21 cellular contexts compared by ENCODE assay signal in genomic region chr1:226946285-226946684, GRCh38. TPM values are rescaled to one million over a fixed set of nuclear protein-coding genes. Genes with fewer than 3 reads are reported as not detected.
DNase-seq lines count a peak whose midpoint lies in the region; TF ChIP-seq lines count a peak whose summit lies in the region.
"Had no signal": no experiment of that assay in that cellular context is flagged by ENCODE, and none has a peak within 500 bp of the region (broad histone marks: within the 10 kb centered on the region; RNA-seq: fewer than 3 reads in every experiment).

No MANE protein-coding gene starts in this region.

- DNase-seq in NCI-H146 (lab: John Stamatoyannopoulos, UW) (peak; percentile 39), NCI-H146 treated with DMSO at 0.1 percent for 48 hours (lab: John Stamatoyannopoulos, UW; ENCODE audit: unreplicated experiment) (no peak), esophagus muscularis mucosa (ENCODE audit: extremely low spot score) (no peak), mesendoderm (no peak), HuH-7 (ENCODE audit: low spot score) (no peak), H4 (ENCODE audit: low spot score) (no peak), SW480 (ENCODE audit: low spot score) (no peak)
- DNase-seq: activated CD8-positive, alpha-beta T cell treated with anti-CD3 and anti-CD28 coated beads, Interleukin-2, amount 10 ng/mL, durations not matched to agents 7 days and 5 days; activated naive CD8-positive, alpha-beta T cell treated with anti-CD3 and anti-CD28 coated beads, Interleukin-2, amount 50 U/mL, for 24 hours; activated T-cell treated with anti-CD3 and anti-CD28 coated beads, Interleukin-2, amount 50 U/mL, for 48 hours; BE2C; effector CD8-positive, alpha-beta T cell; esophagus squamous epithelium; GDM1; immature natural killer cell; Karpas-422; NCI-H1105; nucleus accumbens; stimulated activated CD4-positive, alpha-beta T cell treated with anti-CD3 and anti-CD28 coated beads, Interleukin-4, amount 100 ng/mL, for 1 hour had no signal

- H3K27ac ChIP-seq in esophagus muscularis mucosa (replicated peaks in 1 of 4) (peak overlapping the region; percentile 45 to 93 (median 52)), mesendoderm (ENCODE audit: low read depth, low read length) (no peak overlapping the region), subcutaneous abdominal adipose tissue (ENCODE audit: low read depth, low read length) (peak overlapping the region; percentile 77)
- H3K27ac ChIP-seq: SJSA1 had no signal

- no peak for TF ChIP-seq POLR2A in esophagus muscularis mucosa (IDR thresholded peaks at IDR 0.05; ENCODE audit: low read depth)

- no peak overlapping the region for H3K56ac ChIP-seq in mesendoderm (ENCODE audit: low read length)

- H2AK5ac ChIP-seq in mesendoderm (ENCODE audit: low read length) = no peak overlapping the region

- H3K18ac ChIP-seq in mesendoderm (ENCODE audit: low read length) = no peak overlapping the region

- intact Hi-C loops in esophagus muscularis mucosa (cut with DNase I) = no loop called here

- peak overlapping the region; percentile 50 for H3K23ac ChIP-seq in mesendoderm (ENCODE audit: low read length)

- peaks cover 2% of the 10 kb centered on the region for H3K79me2 ChIP-seq in mesendoderm (ENCODE audit: control insufficient read depth, insufficient read depth, low read length)

- peaks cover 48 to 79% (median 72%) of the 10 kb centered on the region in 4 donors for H3K4me1 ChIP-seq in esophagus muscularis mucosa
- H3K4me1 ChIP-seq in mesendoderm (ENCODE audit: control insufficient read depth, low read depth, low read length) = peaks cover 3% of the 10 kb centered on the region
- peaks cover 12 to 68% (median 61%) of the 10 kb centered on the region in 5 donors for H3K4me1 ChIP-seq in subcutaneous abdominal adipose tissue (ENCODE audit: control insufficient read depth in 5 of 5, insufficient read depth in 5 of 5, low read length in 5 of 5)
- H3K4me1 ChIP-seq: SJSA1 had no signal

- H2BK15ac ChIP-seq in mesendoderm (replicated peaks; ENCODE audit: low read depth) = no peak overlapping the region

- H3K27me3 ChIP-seq in esophagus muscularis mucosa (no peaks in the 10 kb centered on the region), mesendoderm (ENCODE audit: insufficient read depth, low read length, poor library complexity) (no peaks in the 10 kb centered on the region), subcutaneous abdominal adipose tissue (ENCODE audit: control insufficient read depth in 5 of 5, insufficient read depth in 4 of 5, low read length in 5 of 5) (no peaks in the 10 kb centered on the region)
- H3K27me3 ChIP-seq: BE2C, esophagus squamous epithelium, SJSA1 had no signal

- 88% methylated on average over 7 of the region's 9 CpGs for WGBS in esophagus muscularis mucosa
- WGBS in mesendoderm (ENCODE audit: extremely low coverage, insufficient coverage, low lambda C conversion rate) = no CpG with 5 or more reads among the region's 9 CpGs

- H3K4me3 ChIP-seq in esophagus muscularis mucosa (no peak overlapping the region), mesendoderm (ENCODE audit: low read length) (no peak overlapping the region), subcutaneous abdominal adipose tissue (ENCODE audit: low read depth in 1 of 5, low read length in 5 of 5) (no peak overlapping the region)
- H3K4me3 ChIP-seq: esophagus squamous epithelium, SJSA1 had no signal

- no peak overlapping the region for H4K8ac ChIP-seq in mesendoderm (ENCODE audit: low read depth, low read length)

- TF ChIP-seq EP300 in esophagus muscularis mucosa (IDR thresholded peaks at IDR 0.05) = no peak

- H3K9me3 ChIP-seq in esophagus muscularis mucosa (peaks cover 0 to 8% (median 3%) of the 10 kb centered on the region in 4 donors), subcutaneous abdominal adipose tissue (ENCODE audit: control insufficient read depth in 5 of 5, low read length in 5 of 5) (peaks cover 0 to 6% (median 4%) of the 10 kb centered on the region in 5 donors)
- H3K9me3 ChIP-seq: BE2C, SJSA1 had no signal

- TF ChIP-seq CTCF in esophagus muscularis mucosa (IDR thresholded peaks at IDR 0.05) = no peak

- no peak overlapping the region for H2BK5ac ChIP-seq in mesendoderm (ENCODE audit: low read length)

- H3K4ac ChIP-seq in mesendoderm (ENCODE audit: low read depth, low read length) = no peak overlapping the region

- H3K4me2 ChIP-seq in mesendoderm (ENCODE audit: low read length) = no peak overlapping the region

- no peak overlapping the region for H2BK120ac ChIP-seq in mesendoderm (ENCODE audit: low read depth, low read length)

- no peaks in the 10 kb centered on the region for H3K36me3 ChIP-seq in esophagus muscularis mucosa
- no peaks in the 10 kb centered on the region for H3K36me3 ChIP-seq in mesendoderm (ENCODE audit: control insufficient read depth, insufficient read depth, low read length)
- H3K36me3 ChIP-seq in subcutaneous abdominal adipose tissue (ENCODE audit: control insufficient read depth in 5 of 5, insufficient read depth in 5 of 5, low read length in 5 of 5) = peaks cover 0 to 4% (median 0%) of the 10 kb centered on the region in 5 donors
- H3K36me3 ChIP-seq: BE2C, esophagus squamous epithelium, SJSA1 had no signal

- H4K5ac ChIP-seq in mesendoderm (ENCODE audit: low read length) = no peak overlapping the region

- H3K9ac ChIP-seq in mesendoderm (ENCODE audit: low read length) = no peak overlapping the region
- peak overlapping the region in 1 of 5 donors; percentile 53 for H3K9ac ChIP-seq in subcutaneous abdominal adipose tissue (ENCODE audit: low read length in 5 of 5)

- H3K79me1 ChIP-seq in mesendoderm (ENCODE audit: low read length) = peaks cover 4% of the 10 kb centered on the region

RNA-seq across cellular contexts. Expression of gene COQ8A, which starts 6.2 kb away (rescaled TPM):
- 100 to 1,000 TPM in 1 of 4 donors, 10 to 100 TPM in 3; 73.1 to 118 (median 80.9) TPM for total RNA-seq in esophagus muscularis mucosa
- polyA plus RNA-seq in mesendoderm (2013, experiment 1 of 2) = 13.0 TPM
- polyA plus RNA-seq in mesendoderm (2013, experiment 2 of 2) = 13.2 TPM
- 7.2 and 8.3 TPM in 2 replicates for total RNA-seq in H4 (2014; rRNA removed; shearing (Covaris generic))
